ENCODE assay signal across 1 cellular context in the genomic region with DNA sequence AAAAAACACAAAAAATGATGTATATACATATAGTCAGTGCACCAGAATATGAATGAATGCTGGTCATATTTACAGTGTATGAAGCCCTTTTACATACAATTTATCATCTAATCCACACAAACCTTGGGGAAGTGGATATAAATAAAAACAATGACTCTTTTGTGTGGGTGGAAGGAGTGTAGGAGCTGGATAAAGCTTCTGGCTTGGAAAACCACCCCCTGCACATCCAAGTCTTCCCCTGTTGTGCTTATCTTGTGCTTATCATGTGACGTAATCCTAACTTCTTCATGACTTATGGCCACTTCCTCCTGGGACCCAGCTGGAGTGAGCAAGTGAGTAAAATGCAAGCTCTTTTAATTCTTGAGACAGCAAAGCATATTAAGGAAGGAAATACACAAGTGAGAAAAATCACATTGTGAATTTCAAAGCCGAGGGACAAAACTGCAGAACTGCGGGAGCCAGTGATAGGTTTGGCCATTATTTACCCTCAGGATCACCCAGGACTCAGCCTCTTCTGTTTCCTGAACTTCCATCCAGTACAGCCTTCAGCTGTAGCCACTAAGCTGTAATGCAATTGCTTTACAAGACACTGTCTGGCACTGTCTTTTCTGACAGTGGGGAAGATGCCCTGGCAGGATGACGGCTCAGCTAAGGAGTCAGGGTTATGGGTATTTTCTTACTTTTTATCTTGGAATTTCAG.
TF ChIP-seq lines count a peak whose summit lies in the region.

No MANE protein-coding gene starts in this region.

TF ChIP-seq in HEK293, 187 proteins besides CTCF, POLR2A, EP300 and RAD21 (continued from another document and continues in another):
- TF ChIP-seq, protein P1, sequence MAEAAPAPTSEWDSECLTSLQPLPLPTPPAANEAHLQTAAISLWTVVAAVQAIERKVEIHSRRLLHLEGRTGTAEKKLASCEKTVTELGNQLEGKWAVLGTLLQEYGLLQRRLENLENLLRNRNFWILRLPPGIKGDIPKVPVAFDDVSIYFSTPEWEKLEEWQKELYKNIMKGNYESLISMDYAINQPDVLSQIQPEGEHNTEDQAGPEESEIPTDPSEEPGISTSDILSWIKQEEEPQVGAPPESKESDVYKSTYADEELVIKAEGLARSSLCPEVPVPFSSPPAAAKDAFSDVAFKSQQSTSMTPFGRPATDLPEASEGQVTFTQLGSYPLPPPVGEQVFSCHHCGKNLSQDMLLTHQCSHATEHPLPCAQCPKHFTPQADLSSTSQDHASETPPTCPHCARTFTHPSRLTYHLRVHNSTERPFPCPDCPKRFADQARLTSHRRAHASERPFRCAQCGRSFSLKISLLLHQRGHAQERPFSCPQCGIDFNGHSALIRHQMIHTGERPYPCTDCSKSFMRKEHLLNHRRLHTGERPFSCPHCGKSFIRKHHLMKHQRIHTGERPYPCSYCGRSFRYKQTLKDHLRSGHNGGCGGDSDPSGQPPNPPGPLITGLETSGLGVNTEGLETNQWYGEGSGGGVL (tag by site-specific recombination; IDR thresholded peaks at IDR 0.05): no peak
- TF ChIP-seq ZBTB17 (tag by site-specific recombination; IDR thresholded peaks at IDR 0.05) (peak; percentile 51; the same call in 1 of the 2 replicates), SP7 (tag by site-specific recombination; IDR thresholded peaks at IDR 0.05) (peak; percentile 70), ZNF548 (tag by site-specific recombination; IDR thresholded peaks at IDR 0.05) (no peak), GLIS1 (tag by site-specific recombination; IDR thresholded peaks at IDR 0.05) (peak; percentile 95), ZNF10 (tag by site-specific recombination; IDR thresholded peaks at IDR 0.05) (peak; percentile 55; the same call in 1 of the 2 replicates), ZNF830 (tag by site-specific recombination; IDR thresholded peaks at IDR 0.05; ENCODE audit: low read depth) (no peak), ZFP69B (tag by site-specific recombination; IDR thresholded peaks at IDR 0.05) (peak; percentile 81; the same call in 1 of the 2 replicates), ZNF311 (tag by site-specific recombination; IDR thresholded peaks at IDR 0.05; ENCODE audit: borderline replicate concordance) (no peak), EGR2 (tag by site-specific recombination; IDR thresholded peaks at IDR 0.05; ENCODE audit: low read depth) (peak; percentile 88), KLF16 (tag by site-specific recombination; IDR thresholded peaks at IDR 0.05) (peak; percentile 41; the same call in 1 of the 2 replicates), GLIS2 (tag by site-specific recombination; IDR thresholded peaks at IDR 0.05) (peak; percentile 44; the same call in 1 of the 2 replicates), ZNF843 (tag by site-specific recombination; IDR thresholded peaks at IDR 0.05) (peak; percentile 67), ZNF510 (tag by site-specific recombination; IDR thresholded peaks at IDR 0.05; ENCODE audit: insufficient replicate concordance) (no peak), ZNF146 (tag by site-specific recombination; IDR thresholded peaks at IDR 0.05) (no peak), ZNF23 (tag by site-specific recombination; IDR thresholded peaks at IDR 0.05; ENCODE audit: borderline replicate concordance) (no peak), ZXDB (tag by site-specific recombination; IDR thresholded peaks at IDR 0.05) (peak; percentile 81), OSR2 (tag by site-specific recombination; IDR thresholded peaks at IDR 0.05) (peak; percentile 67), ZNF600 (tag by site-specific recombination; IDR thresholded peaks at IDR 0.05) (peak; percentile 88), SETDB1 (IDR thresholded peaks at IDR 0.05; ENCODE audit: insufficient read length, low read length) (no peak), ZBTB20 (tag by site-specific recombination; IDR thresholded peaks at IDR 0.05) (peak; percentile 72), ZNF626 (tag by site-specific recombination; IDR thresholded peaks at IDR 0.05) (no peak), ZNF596 (tag by site-specific recombination; IDR thresholded peaks at IDR 0.05) (no peak), PRDM1 (tag by site-specific recombination; IDR thresholded peaks at IDR 0.05) (no peak), FEZF1 (tag by site-specific recombination; IDR thresholded peaks at IDR 0.05) (0 out of 2 replicates have a peak, but pooled peaks have one; percentile 37), KLF10 (tag by site-specific recombination; IDR thresholded peaks at IDR 0.05) (peak; percentile 60; the same call in 1 of the 2 replicates), ZNF677 (tag by site-specific recombination; IDR thresholded peaks at IDR 0.05) (no peak), TRIM28 (IDR thresholded peaks at IDR 0.05; ENCODE audit: borderline replicate concordance, low read length) (peak; percentile 66; the same call in 1 of the 2 replicates), ZNF560 (tag by site-specific recombination; IDR thresholded peaks at IDR 0.05; ENCODE audit: borderline replicate concordance) (no peak), ZIC2 (tag by site-specific recombination; IDR thresholded peaks at IDR 0.05) (peak; percentile 93)
- TF ChIP-seq, protein P2, sequence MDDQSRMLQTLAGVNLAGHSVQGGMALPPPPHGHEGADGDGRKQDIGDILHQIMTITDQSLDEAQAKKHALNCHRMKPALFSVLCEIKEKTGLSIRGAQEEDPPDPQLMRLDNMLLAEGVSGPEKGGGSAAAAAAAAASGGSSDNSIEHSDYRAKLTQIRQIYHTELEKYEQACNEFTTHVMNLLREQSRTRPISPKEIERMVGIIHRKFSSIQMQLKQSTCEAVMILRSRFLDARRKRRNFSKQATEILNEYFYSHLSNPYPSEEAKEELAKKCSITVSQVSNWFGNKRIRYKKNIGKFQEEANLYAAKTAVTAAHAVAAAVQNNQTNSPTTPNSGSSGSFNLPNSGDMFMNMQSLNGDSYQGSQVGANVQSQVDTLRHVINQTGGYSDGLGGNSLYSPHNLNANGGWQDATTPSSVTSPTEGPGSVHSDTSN (CRISPR knock-in tag; IDR thresholded peaks at IDR 0.05): no peak
- TF ChIP-seq, protein P3, sequence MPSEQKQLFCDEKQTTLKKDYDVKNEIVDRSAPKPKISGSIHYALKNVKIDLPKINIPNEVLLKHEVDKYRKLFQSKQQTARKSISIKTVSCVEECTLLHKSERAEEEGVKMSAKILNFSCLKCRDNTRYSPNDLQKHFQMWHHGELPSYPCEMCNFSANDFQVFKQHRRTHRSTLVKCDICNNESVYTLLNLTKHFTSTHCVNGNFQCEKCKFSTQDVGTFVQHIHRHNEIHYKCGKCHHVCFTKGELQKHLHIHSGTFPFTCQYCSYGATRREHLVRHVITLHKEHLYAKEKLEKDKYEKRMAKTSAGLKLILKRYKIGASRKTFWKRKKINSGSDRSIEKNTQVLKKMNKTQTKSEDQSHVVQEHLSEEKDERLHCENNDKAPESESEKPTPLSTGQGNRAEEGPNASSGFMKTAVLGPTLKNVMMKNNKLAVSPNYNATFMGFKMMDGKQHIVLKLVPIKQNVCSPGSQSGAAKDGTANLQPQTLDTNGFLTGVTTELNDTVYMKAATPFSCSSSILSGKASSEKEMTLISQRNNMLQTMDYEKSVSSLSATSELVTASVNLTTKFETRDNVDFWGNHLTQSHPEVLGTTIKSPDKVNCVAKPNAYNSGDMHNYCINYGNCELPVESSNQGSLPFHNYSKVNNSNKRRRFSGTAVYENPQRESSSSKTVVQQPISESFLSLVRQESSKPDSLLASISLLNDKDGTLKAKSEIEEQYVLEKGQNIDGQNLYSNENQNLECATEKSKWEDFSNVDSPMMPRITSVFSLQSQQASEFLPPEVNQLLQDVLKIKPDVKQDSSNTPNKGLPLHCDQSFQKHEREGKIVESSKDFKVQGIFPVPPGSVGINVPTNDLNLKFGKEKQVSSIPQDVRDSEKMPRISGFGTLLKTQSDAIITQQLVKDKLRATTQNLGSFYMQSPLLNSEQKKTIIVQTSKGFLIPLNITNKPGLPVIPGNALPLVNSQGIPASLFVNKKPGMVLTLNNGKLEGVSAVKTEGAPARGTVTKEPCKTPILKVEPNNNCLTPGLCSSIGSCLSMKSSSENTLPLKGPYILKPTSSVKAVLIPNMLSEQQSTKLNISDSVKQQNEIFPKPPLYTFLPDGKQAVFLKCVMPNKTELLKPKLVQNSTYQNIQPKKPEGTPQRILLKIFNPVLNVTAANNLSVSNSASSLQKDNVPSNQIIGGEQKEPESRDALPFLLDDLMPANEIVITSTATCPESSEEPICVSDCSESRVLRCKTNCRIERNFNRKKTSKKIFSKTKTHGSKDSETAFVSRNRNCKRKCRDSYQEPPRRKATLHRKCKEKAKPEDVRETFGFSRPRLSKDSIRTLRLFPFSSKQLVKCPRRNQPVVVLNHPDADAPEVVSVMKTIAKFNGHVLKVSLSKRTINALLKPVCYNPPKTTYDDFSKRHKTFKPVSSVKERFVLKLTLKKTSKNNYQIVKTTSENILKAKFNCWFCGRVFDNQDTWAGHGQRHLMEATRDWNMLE (tag by site-specific recombination; conservative IDR thresholded peaks at IDR 0.05; ENCODE audit: low read depth): peak; percentile 42; the same call in 1 of the 2 replicates
- TF ChIP-seq, protein P4, sequence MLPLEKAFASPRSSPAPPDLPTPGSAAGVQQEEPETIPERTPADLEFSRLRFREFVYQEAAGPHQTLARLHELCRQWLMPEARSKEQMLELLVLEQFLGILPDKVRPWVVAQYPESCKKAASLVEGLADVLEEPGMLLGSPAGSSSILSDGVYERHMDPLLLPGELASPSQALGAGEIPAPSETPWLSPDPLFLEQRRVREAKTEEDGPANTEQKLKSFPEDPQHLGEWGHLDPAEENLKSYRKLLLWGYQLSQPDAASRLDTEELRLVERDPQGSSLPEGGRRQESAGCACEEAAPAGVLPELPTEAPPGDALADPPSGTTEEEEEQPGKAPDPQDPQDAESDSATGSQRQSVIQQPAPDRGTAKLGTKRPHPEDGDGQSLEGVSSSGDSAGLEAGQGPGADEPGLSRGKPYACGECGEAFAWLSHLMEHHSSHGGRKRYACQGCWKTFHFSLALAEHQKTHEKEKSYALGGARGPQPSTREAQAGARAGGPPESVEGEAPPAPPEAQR (tag by site-specific recombination; IDR thresholded peaks at IDR 0.05): no peak
- TF ChIP-seq, protein P5, sequence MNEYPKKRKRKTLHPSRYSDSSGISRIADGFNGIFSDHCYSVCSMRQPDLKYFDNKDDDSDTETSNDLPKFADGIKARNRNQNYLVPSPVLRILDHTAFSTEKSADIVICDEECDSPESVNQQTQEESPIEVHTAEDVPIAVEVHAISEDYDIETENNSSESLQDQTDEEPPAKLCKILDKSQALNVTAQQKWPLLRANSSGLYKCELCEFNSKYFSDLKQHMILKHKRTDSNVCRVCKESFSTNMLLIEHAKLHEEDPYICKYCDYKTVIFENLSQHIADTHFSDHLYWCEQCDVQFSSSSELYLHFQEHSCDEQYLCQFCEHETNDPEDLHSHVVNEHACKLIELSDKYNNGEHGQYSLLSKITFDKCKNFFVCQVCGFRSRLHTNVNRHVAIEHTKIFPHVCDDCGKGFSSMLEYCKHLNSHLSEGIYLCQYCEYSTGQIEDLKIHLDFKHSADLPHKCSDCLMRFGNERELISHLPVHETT (tag by site-specific recombination; IDR thresholded peaks at IDR 0.05): peak; percentile 52; the same call in 1 of the 2 replicates
- TF ChIP-seq, protein P6, sequence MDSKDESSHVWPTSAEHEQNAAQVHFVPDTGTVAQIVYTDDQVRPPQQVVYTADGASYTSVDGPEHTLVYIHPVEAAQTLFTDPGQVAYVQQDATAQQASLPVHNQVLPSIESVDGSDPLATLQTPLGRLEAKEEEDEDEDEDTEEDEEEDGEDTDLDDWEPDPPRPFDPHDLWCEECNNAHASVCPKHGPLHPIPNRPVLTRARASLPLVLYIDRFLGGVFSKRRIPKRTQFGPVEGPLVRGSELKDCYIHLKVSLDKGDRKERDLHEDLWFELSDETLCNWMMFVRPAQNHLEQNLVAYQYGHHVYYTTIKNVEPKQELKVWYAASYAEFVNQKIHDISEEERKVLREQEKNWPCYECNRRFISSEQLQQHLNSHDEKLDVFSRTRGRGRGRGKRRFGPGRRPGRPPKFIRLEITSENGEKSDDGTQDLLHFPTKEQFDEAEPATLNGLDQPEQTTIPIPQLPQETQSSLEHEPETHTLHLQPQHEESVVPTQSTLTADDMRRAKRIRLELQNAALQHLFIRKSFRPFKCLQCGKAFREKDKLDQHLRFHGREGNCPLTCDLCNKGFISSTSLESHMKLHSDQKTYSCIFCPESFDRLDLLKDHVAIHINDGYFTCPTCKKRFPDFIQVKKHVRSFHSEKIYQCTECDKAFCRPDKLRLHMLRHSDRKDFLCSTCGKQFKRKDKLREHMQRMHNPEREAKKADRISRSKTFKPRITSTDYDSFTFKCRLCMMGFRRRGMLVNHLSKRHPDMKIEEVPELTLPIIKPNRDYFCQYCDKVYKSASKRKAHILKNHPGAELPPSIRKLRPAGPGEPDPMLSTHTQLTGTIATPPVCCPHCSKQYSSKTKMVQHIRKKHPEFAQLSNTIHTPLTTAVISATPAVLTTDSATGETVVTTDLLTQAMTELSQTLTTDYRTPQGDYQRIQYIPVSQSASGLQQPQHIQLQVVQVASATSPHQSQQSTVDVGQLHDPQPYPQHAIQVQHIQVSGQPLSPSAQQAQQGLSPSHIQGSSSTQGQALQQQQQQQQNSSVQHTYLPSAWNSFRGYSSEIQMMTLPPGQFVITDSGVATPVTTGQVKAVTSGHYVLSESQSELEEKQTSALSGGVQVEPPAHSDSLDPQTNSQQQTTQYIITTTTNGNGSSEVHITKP (tag by site-specific recombination; IDR thresholded peaks at IDR 0.05): peak; percentile 78
- TF ChIP-seq, protein P7, sequence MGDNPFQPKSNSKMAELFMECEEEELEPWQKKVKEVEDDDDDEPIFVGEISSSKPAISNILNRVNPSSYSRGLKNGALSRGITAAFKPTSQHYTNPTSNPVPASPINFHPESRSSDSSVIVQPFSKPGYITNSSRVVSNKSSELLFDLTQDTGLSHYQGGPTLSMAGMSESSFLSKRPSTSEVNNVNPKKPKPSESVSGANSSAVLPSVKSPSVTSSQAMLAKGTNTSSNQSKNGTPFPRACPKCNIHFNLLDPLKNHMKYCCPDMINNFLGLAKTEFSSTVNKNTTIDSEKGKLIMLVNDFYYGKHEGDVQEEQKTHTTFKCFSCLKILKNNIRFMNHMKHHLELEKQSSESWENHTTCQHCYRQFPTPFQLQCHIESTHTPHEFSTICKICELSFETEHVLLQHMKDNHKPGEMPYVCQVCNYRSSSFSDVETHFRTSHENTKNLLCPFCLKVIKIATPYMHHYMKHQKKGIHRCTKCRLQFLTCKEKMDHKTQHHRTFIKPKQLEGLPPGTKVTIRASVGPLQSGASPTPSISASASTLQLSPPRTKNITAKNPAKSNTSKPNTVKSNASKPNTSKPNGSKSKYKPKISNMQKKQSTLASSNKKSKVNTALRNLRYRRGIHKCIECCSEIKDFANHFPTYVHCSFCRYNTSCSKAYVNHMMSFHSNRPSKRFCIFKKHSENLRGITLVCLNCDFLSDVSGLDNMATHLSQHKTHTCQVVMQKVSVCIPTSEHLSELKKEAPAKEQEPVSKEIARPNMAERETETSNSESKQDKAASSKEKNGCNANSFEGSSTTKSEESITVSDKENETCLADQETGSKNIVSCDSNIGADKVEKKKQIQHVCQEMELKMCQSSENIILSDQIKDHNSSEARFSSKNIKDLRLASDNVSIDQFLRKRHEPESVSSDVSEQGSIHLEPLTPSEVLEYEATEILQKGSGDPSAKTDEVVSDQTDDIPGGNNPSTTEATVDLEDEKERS (tag by site-specific recombination; IDR thresholded peaks at IDR 0.05): no peak
- TF ChIP-seq, protein P8, sequence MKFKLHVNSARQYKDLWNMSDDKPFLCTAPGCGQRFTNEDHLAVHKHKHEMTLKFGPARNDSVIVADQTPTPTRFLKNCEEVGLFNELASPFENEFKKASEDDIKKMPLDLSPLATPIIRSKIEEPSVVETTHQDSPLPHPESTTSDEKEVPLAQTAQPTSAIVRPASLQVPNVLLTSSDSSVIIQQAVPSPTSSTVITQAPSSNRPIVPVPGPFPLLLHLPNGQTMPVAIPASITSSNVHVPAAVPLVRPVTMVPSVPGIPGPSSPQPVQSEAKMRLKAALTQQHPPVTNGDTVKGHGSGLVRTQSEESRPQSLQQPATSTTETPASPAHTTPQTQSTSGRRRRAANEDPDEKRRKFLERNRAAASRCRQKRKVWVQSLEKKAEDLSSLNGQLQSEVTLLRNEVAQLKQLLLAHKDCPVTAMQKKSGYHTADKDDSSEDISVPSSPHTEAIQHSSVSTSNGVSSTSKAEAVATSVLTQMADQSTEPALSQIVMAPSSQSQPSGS (tag by site-specific recombination; IDR thresholded peaks at IDR 0.05; ENCODE audit: low read depth): peak; percentile 98
